In the genomic region with DNA sequence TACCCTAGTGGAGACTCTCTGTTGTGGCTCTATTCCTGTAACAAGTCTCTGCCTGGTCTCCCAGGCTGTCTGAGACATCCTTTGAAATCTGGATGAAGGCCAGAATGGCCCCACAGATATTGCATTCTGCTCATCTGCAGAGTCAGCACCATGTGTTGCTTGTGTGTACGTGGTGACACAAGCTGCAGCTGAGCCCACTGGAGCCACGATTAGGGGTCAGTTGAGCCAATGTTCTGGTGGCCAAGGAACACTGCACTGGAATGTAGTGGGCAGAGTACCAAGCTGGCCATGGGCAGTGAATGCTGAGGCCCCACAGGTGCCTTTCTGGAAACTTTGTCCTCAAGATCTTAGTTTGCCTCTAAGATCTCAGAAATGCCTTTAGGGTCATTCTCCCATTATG, we compare ENCODE assay signal across 20 cellular contexts. TPM values are rescaled to one million over a fixed set of nuclear protein-coding genes. Genes with fewer than 3 reads are reported as not detected.
"Had no signal": no experiment of that assay in that cellular context is flagged by ENCODE, and none has a peak within 500 bp of the region (broad histone marks: within the 10 kb centered on the region; RNA-seq: fewer than 3 reads in every experiment).

No MANE protein-coding gene starts in this region.

- H3K27ac ChIP-seq: foreskin keratinocyte, neutrophil, ovary, prostate gland, tibial nerve, VCaP had no signal

- ATAC-seq: activated CD4-positive, CD25-positive, alpha-beta regulatory T cell treated with anti-CD3 and anti-CD28 coated beads, Interleukin-2, amount 50 U/mL, for 24 hours; activated T-cell treated with anti-CD3 and anti-CD28 coated beads, Interleukin-2, amount 50 U/mL, for 72 hours; foreskin keratinocyte; stimulated activated naive CD8-positive, alpha-beta T cell treated with anti-CD3 and anti-CD28 coated beads, Interleukin-15, amount 100 ng/mL, for 72 hours had no signal

- H3K27me3 ChIP-seq: foreskin keratinocyte, neutrophil, ovary, tibial nerve had no signal

- H3K4me1 ChIP-seq: foreskin keratinocyte, prostate gland had no signal

- H3K9me3 ChIP-seq: neutrophil, ovary, prostate gland, tibial nerve had no signal

- H3K4me3 ChIP-seq: ovary, prostate gland, tibial nerve had no signal

- DNase-seq: activated CD4-positive, alpha-beta memory T cell treated with anti-CD3 and anti-CD28 coated beads, Interleukin-2, amount 10 ng/mL, durations not matched to agents 7 days and 5 days; activated CD4-positive, alpha-beta T cell treated with anti-CD3 and anti-CD28 coated beads, Interleukin-2, amount 10 ng/mL, durations not matched to agents 24 days and 14 days; activated effector memory CD4-positive, alpha-beta T cell treated with Interleukin-2 at 50 U/mL for 16 hours; activated naive CD4-positive, alpha-beta T cell treated with anti-CD3 and anti-CD28 coated beads, Interleukin-2, amount 10 ng/mL, durations not matched to agents 7 days and 5 days; activated T-cell treated with anti-CD3 and anti-CD28 coated beads, Interleukin-2, amount 50 U/mL, for 72 hours; dermis blood vessel endothelial cell; effector CD8-positive, alpha-beta T cell; ovary; stimulated activated CD4-positive, alpha-beta T cell treated with anti-CD3 and anti-CD28 coated beads, Interleukin-12 subunit alpha, Interleukin-12 subunit beta, amount 100 ng/mL, for 4 hours; stimulated activated naive CD8-positive, alpha-beta T cell treated with anti-CD3 and anti-CD28 coated beads, Interleukin-15, amount 100 ng/mL, for 72 hours had no signal

RNA-seq across cellular contexts. Expression of gene GRID2, which starts 29.3 kb away (rescaled TPM):
- total RNA-seq: activated CD4-positive, alpha-beta memory T cell treated with anti-CD3 and anti-CD28 coated beads, Interleukin-2, amount 10 ng/mL, durations not matched to agents 7 days and 5 days; activated CD4-positive, alpha-beta T cell treated with anti-CD3 and anti-CD28 coated beads, Interleukin-2, amount 10 ng/mL, durations not matched to agents 24 days and 14 days; activated T-cell treated with anti-CD3 and anti-CD28 coated beads, Interleukin-2, amount 50 U/mL, for 72 hours; dermis blood vessel endothelial cell; foreskin keratinocyte; glomerular endothelial cell; lower leg skin; mononuclear cell; T-helper 2 cell treated with Interferon-gamma antibody and Interleukin-4, amounts not matched to agents 100 ng/mL and 5 ng/mL, for 36 hours had no signal
- polyA plus RNA-seq: foreskin keratinocyte had no signal
